In genomic region chr2:65204461-65205230, GRCh38 we compare ENCODE assay signal across 12 cellular contexts. TPM values are rescaled to one million over a fixed set of nuclear protein-coding genes. Genes with fewer than 3 reads are reported as not detected.
DNase-seq lines count a peak whose midpoint lies in the region; ATAC-seq, FAIRE-seq and TF ChIP-seq lines count a peak whose summit lies in the region.
"Had no signal": no experiment of that assay in that cellular context is flagged by ENCODE, and none has a peak within 500 bp of the region (broad histone marks: within the 10 kb centered on the region; RNA-seq: fewer than 3 reads in every experiment).

No MANE protein-coding gene starts in this region.

- no peak overlapping the region for H3K27ac ChIP-seq in ectodermal cell (ENCODE audit: insufficient read depth, low read depth, low read length, poor library complexity, severe bottlenecking)
- H3K27ac ChIP-seq in small intestine (ENCODE audit: low read depth in 1 of 2, low read length in 1 of 2): no peak overlapping the region

- H3K9me3 Mint-ChIP-seq in activated T-helper 1 cell treated with anti-CD3 and anti-CD28 coated beads, Interleukin-12 subunit alpha, Interleukin-12 subunit beta, Interleukin-2, Interleukin-4 antibody, amounts not matched to agents 30 ng/mL and 10 ng/mL and 1 ng/mL, durations not matched to agents 14 hours and 24 hours and 36 hours: no peaks in the 10 kb centered on the region
- peaks cover 5% of the 10 kb centered on the region for H3K9me3 Mint-ChIP-seq in mesothelial cell of epicardium
- H3K9me3 Mint-ChIP-seq: CD8-positive, alpha-beta T cell had no signal

- H3K27me3 Mint-ChIP-seq in activated T-helper 1 cell treated with anti-CD3 and anti-CD28 coated beads, Interleukin-12 subunit alpha, Interleukin-12 subunit beta, Interleukin-2, Interleukin-4 antibody, amounts not matched to agents 30 ng/mL and 10 ng/mL and 1 ng/mL, durations not matched to agents 14 hours and 24 hours and 36 hours (ENCODE audit: insufficient read depth): peaks cover 12% of the 10 kb centered on the region
- H3K27me3 Mint-ChIP-seq in mesothelial cell of epicardium (ENCODE audit: low read depth): peaks cover 17% of the 10 kb centered on the region

- H3K27me3 ChIP-seq in ectodermal cell (ENCODE audit: control insufficient read depth, insufficient read depth, low read length, poor library complexity, severe bottlenecking) (no peaks in the 10 kb centered on the region), small intestine (ENCODE audit: control insufficient read depth in 2 of 2, insufficient read depth in 2 of 2, low read length in 2 of 2) (no peaks in the 10 kb centered on the region)

- intact Hi-C loops in activated T-helper 1 cell treated with anti-CD3 and anti-CD28 coated beads, Interleukin-12 subunit alpha, Interleukin-12 subunit beta, Interleukin-2, Interleukin-4 antibody, amounts not matched to agents 30 ng/mL and 10 ng/mL and 1 ng/mL, durations not matched to agents 14 hours and 24 hours and 36 hours (cut with micrococcal nuclease): no loop called here

- FAIRE-seq in small intestine (lab: Jason Lieb, UNC): no peak

- H3K9me3 ChIP-seq in ectodermal cell (ENCODE audit: control insufficient read depth, low read length) (no peaks in the 10 kb centered on the region), small intestine (ENCODE audit: control insufficient read depth, low read depth) (no peaks in the 10 kb centered on the region)

- H3K4me1 Mint-ChIP-seq in activated T-helper 1 cell treated with anti-CD3 and anti-CD28 coated beads, Interleukin-12 subunit alpha, Interleukin-12 subunit beta, Interleukin-2, Interleukin-4 antibody, amounts not matched to agents 30 ng/mL and 10 ng/mL and 1 ng/mL, durations not matched to agents 14 hours and 24 hours and 36 hours (ENCODE audit: low read depth): no peaks in the 10 kb centered on the region
- no peaks in the 10 kb centered on the region for H3K4me1 Mint-ChIP-seq in mesothelial cell of epicardium
- H3K4me1 Mint-ChIP-seq: activated CD8-positive, alpha-beta memory T cell treated with anti-CD3 and anti-CD28 coated beads, Interleukin-2, amount 10 ng/mL, durations not matched to agents 7 days and 5 days; nephron had no signal

- no peak for TF ChIP-seq CTCF in mesothelial cell of epicardium (IDR thresholded peaks at IDR 0.05; ENCODE audit: unreplicated experiment)

- no peak for ATAC-seq in GM18517 (IDR thresholded peaks at IDR 0.05; ENCODE audit: unreplicated experiment)
- ATAC-seq: activated CD8-positive, alpha-beta memory T cell treated with anti-CD3 and anti-CD28 coated beads, Interleukin-2, amount 10 ng/mL, durations not matched to agents 7 days and 5 days; CD8-positive, alpha-beta T cell had no signal

- no peak overlapping the region for H3K4me3 Mint-ChIP-seq in activated T-helper 1 cell treated with anti-CD3 and anti-CD28 coated beads, Interleukin-12 subunit alpha, Interleukin-12 subunit beta, Interleukin-2, Interleukin-4 antibody, amounts not matched to agents 30 ng/mL and 10 ng/mL and 1 ng/mL, durations not matched to agents 14 hours and 24 hours and 36 hours
- no peak overlapping the region for H3K4me3 Mint-ChIP-seq in mesothelial cell of epicardium
- H3K4me3 Mint-ChIP-seq: activated CD8-positive, alpha-beta memory T cell treated with anti-CD3 and anti-CD28 coated beads, Interleukin-2, amount 10 ng/mL, durations not matched to agents 7 days and 5 days; CD8-positive, alpha-beta T cell; nephron had no signal

- WGBS in ectodermal cell, 2 experiments: 95 to 97% methylated on average over 19 to 20 of the region's 20 CpGs
- 92 to 93% (median 93%) methylated on average over 20 of the region's 20 CpGs for WGBS in small intestine, 3 donors

- H3K36me3 ChIP-seq in ectodermal cell (ENCODE audit: control insufficient read depth, insufficient read depth, low read length): no peaks in the 10 kb centered on the region
- H3K36me3 ChIP-seq in small intestine (ENCODE audit: control insufficient read depth in 2 of 2, insufficient read depth in 2 of 2, low read length in 2 of 2): no peaks in the 10 kb centered on the region

- H3K27ac Mint-ChIP-seq in activated T-helper 1 cell treated with anti-CD3 and anti-CD28 coated beads, Interleukin-12 subunit alpha, Interleukin-12 subunit beta, Interleukin-2, Interleukin-4 antibody, amounts not matched to agents 30 ng/mL and 10 ng/mL and 1 ng/mL, durations not matched to agents 14 hours and 24 hours and 36 hours: no peak overlapping the region
- no peak overlapping the region for H3K27ac Mint-ChIP-seq in mesothelial cell of epicardium
- H3K27ac Mint-ChIP-seq: activated CD8-positive, alpha-beta memory T cell treated with anti-CD3 and anti-CD28 coated beads, Interleukin-2, amount 10 ng/mL, durations not matched to agents 7 days and 5 days; CD8-positive, alpha-beta T cell; nephron had no signal

- H3K4me1 ChIP-seq in ectodermal cell (ENCODE audit: control insufficient read depth, insufficient read depth, low read length) (no peaks in the 10 kb centered on the region), small intestine (ENCODE audit: control insufficient read depth in 2 of 2, insufficient read depth in 1 of 2, low read depth in 1 of 2, low read length in 1 of 2) (no peaks in the 10 kb centered on the region)

- H3K4me3 ChIP-seq in ectodermal cell (ENCODE audit: insufficient read depth, low read depth, low read length): peak overlapping the region; percentile 25
- peak overlapping the region in 1 of 2 donors; percentile 33 for H3K4me3 ChIP-seq in small intestine (ENCODE audit: low read depth in 1 of 2, low read length in 2 of 2)

- no peaks in the 10 kb centered on the region for H3K36me3 Mint-ChIP-seq in activated T-helper 1 cell treated with anti-CD3 and anti-CD28 coated beads, Interleukin-12 subunit alpha, Interleukin-12 subunit beta, Interleukin-2, Interleukin-4 antibody, amounts not matched to agents 30 ng/mL and 10 ng/mL and 1 ng/mL, durations not matched to agents 14 hours and 24 hours and 36 hours (ENCODE audit: low read depth)
- no peaks in the 10 kb centered on the region for H3K36me3 Mint-ChIP-seq in mesothelial cell of epicardium
- H3K36me3 Mint-ChIP-seq: activated CD8-positive, alpha-beta memory T cell treated with anti-CD3 and anti-CD28 coated beads, Interleukin-2, amount 10 ng/mL, durations not matched to agents 7 days and 5 days; CD8-positive, alpha-beta T cell had no signal

- peak; percentile 23 for DNase-seq in activated T-helper 1 cell treated with Interleukin-2 at 50 U/mL for 16 hours (ENCODE audit: low read depth)
- no peak for DNase-seq in activated T-helper 1 cell treated with anti-CD3 and anti-CD28 coated beads, Interleukin-12 subunit alpha, Interleukin-12 subunit beta, Interleukin-2, Interleukin-4 antibody, amounts not matched to agents 30 ng/mL and 10 ng/mL and 1 ng/mL, durations not matched to agents 14 hours and 24 hours and 36 hours (ENCODE audit: low spot score)
- DNase-seq in NCI-H69 (lab: John Stamatoyannopoulos, UW): peak; percentile 28
- peak; percentile 32 for DNase-seq in small intestine
- no peak for DNase-seq in mesothelial cell of epicardium (ENCODE audit: low spot score in 2 of 2, unreplicated experiment in 2 of 2)
- no peak for DNase-seq in epidermal melanocyte (ENCODE audit: insufficient read length, low spot score)
- DNase-seq: activated CD8-positive, alpha-beta memory T cell treated with anti-CD3 and anti-CD28 coated beads, Interleukin-2, amount 10 ng/mL, durations not matched to agents 7 days and 5 days; cerebellar nuclear complex had no signal

RNA-seq across cellular contexts. Expression of gene ACTR2, which starts 23.0 kb away (rescaled TPM):
- 285 and 295 TPM in 2 replicates for total RNA-seq in activated T-helper 1 cell treated with anti-CD3 and anti-CD28 coated beads, Interleukin-12 subunit alpha, Interleukin-12 subunit beta, Interleukin-2, Interleukin-4 antibody, amounts not matched to agents 30 ng/mL and 10 ng/mL and 1 ng/mL, durations not matched to agents 14 hours and 24 hours and 36 hours
- 195 TPM for polyA plus RNA-seq in ectodermal cell (2013, experiment 1 of 4)
- polyA plus RNA-seq in ectodermal cell (2013, experiment 2 of 4): 196 TPM
- 127 TPM for polyA plus RNA-seq in ectodermal cell (2013, experiment 3 of 4)
- polyA plus RNA-seq in ectodermal cell (2013, experiment 4 of 4): 144 TPM
- 100 to 1,000 TPM in 1 of 3 donors, 10 to 100 TPM in 2; 76.7 to 118 (median 85.0) TPM for polyA plus RNA-seq in small intestine
- 166 to 171 TPM (median 169 TPM) in 3 replicates for total RNA-seq in mesothelial cell of epicardium

Comparison
In these comparisons a context has a peak if more than half of its experiments do, and no peak if none do; other contexts are left out.
1. DNase-seq: peak in activated T-helper 1 cell treated with Interleukin-2 at 50 U/mL for 16 hours (single experiment), NCI-H69 (single experiment) and small intestine (single experiment); none in activated T-helper 1 cell treated with anti-CD3 and anti-CD28 coated beads, Interleukin-12 subunit alpha, Interleukin-12 subunit beta, Interleukin-2, Interleukin-4 antibody, amounts not matched to agents 30 ng/mL and 10 ng/mL and 1 ng/mL, durations not matched to agents 14 hours and 24 hours and 36 hours (single experiment), mesothelial cell of epicardium (0 of 2) and epidermal melanocyte (single experiment).